In genomic region chr11:27998552-27998951, GRCh38 we compare ENCODE assay signal across 20 cellular contexts.
DNase-seq lines count a peak whose midpoint lies in the region; ATAC-seq and TF ChIP-seq lines count a peak whose summit lies in the region.
"Had no signal": no experiment of that assay in that cellular context is flagged by ENCODE, and none has a peak within 500 bp of the region (broad histone marks: within the 10 kb centered on the region; RNA-seq: fewer than 3 reads in every experiment).

No MANE protein-coding gene starts in this region.

- TF ChIP-seq CTCF in Calu3 (IDR thresholded peaks at IDR 0.05; ENCODE audit: unreplicated experiment) (no peak), esophagus squamous epithelium (IDR thresholded peaks at IDR 0.05) (no peak)

- no peaks in the 10 kb centered on the region for H3K36me3 Mint-ChIP-seq in Calu3 (ENCODE audit: insufficient read depth, unreplicated experiment)

- no peak overlapping the region for H3K4me3 Mint-ChIP-seq in Calu3 (ENCODE audit: low read depth, unreplicated experiment)
- H3K4me3 Mint-ChIP-seq: CD4-positive, alpha-beta T cell had no signal

- H3K27ac Mint-ChIP-seq in Calu3 (ENCODE audit: unreplicated experiment) = no peak overlapping the region
- H3K27ac Mint-ChIP-seq: CD4-positive, alpha-beta T cell; IgD-negative memory B cell had no signal

- H3K27ac ChIP-seq in esophagus squamous epithelium = no peak overlapping the region
- H3K27ac ChIP-seq: 22Rv1, A549, C4-2B, GM23248 had no signal

- ATAC-seq in HG02798 (IDR thresholded peaks at IDR 0.05; ENCODE audit: poor library complexity, unreplicated experiment) = no peak
- ATAC-seq: A549, HepG2 had no signal

- intact Hi-C loops in Calu3 (cut with micrococcal nuclease; ENCODE audit: unreplicated experiment) (no loop called here), esophagus squamous epithelium (cut with DNase I) (no loop called here)

- no peaks in the 10 kb centered on the region for H3K27me3 ChIP-seq in esophagus squamous epithelium

- H3K4me1 ChIP-seq in esophagus squamous epithelium = no peaks in the 10 kb centered on the region
- H3K4me1 ChIP-seq: Caco-2, HAP-1 had no signal

- H3K36me3 ChIP-seq in esophagus squamous epithelium = no peaks in the 10 kb centered on the region
- H3K36me3 ChIP-seq: HAP-1 had no signal

- H3K4me3 ChIP-seq in esophagus squamous epithelium = no peak overlapping the region
- H3K4me3 ChIP-seq: A549, GM23248, HAP-1 had no signal

- no peaks in the 10 kb centered on the region for H3K27me3 Mint-ChIP-seq in Calu3 (ENCODE audit: unreplicated experiment)
- H3K27me3 Mint-ChIP-seq: CD4-positive, alpha-beta T cell; IgD-negative memory B cell had no signal

- no peak for TF ChIP-seq POLR2A in esophagus squamous epithelium (IDR thresholded peaks at IDR 0.05)

- no peaks in the 10 kb centered on the region for H3K4me1 Mint-ChIP-seq in Calu3 (ENCODE audit: low read depth, unreplicated experiment)
- H3K4me1 Mint-ChIP-seq: IgD-negative memory B cell had no signal

- CTCF ChIA-PET in Calu3 (lab: Charles Lee) = no interaction called here

- no TSS peak for BruUV-seq in Calu3 (replicated peaks; lab: Mats Ljungman, UMichigan)

- peak; percentile 10 for DNase-seq in NCI-H748 (lab: John Stamatoyannopoulos, UW; ENCODE audit: unreplicated experiment)
- DNase-seq in NCI-H748 treated with DMSO at 0.1 percent for 48 hours (lab: John Stamatoyannopoulos, UW) = no peak
- DNase-seq in NCI-H69 (lab: John Stamatoyannopoulos, UW) = peak; percentile 50
- peak; percentile 13 for DNase-seq in glomerular visceral epithelial cell (ENCODE audit: extremely low spot score)
- no peak for DNase-seq in Calu3
- DNase-seq in esophagus squamous epithelium (lab: John Stamatoyannopoulos, UW) = no peak
- DNase-seq: AML-193; Caco-2; CD4-positive, alpha-beta T cell; DMS53; DND-41; EL; GM23248 had no signal

- peaks cover 0 to 27% (median 13%) of the 10 kb centered on the region in 3 donors for H3K9me3 ChIP-seq in esophagus squamous epithelium

- peaks cover 12% of the 10 kb centered on the region for H3K9me3 Mint-ChIP-seq in Calu3 (ENCODE audit: low read depth, unreplicated experiment)

Comparison
In these comparisons a context has a peak if more than half of its experiments do, and no peak if none do; other contexts are left out.
1. DNase-seq: peak in NCI-H748 (single experiment), NCI-H69 (single experiment) and glomerular visceral epithelial cell (single experiment); none in NCI-H748 treated with DMSO at 0.1 percent for 48 hours (single experiment), Calu3 (single experiment) and esophagus squamous epithelium (single experiment).